In genomic region chrX:101595739-101596419, GRCh38 we compare ENCODE assay signal across 8 cellular contexts. TPM values are rescaled to one million over a fixed set of nuclear protein-coding genes. Genes with fewer than 3 reads are reported as not detected.
DNase-seq lines count a peak whose midpoint lies in the region; ATAC-seq and TF ChIP-seq lines count a peak whose summit lies in the region.

No MANE protein-coding gene starts in this region.

- no peaks in the 10 kb centered on the region for H3K9me3 ChIP-seq in CD4-positive, CD25-positive, alpha-beta regulatory T cell (ENCODE audit: control insufficient read depth in 2 of 2, low read length in 2 of 2)

- no peak overlapping the region for H3K4me3 ChIP-seq in CD4-positive, CD25-positive, alpha-beta regulatory T cell (ENCODE audit: low read depth, low read length)
- H3K4me3 ChIP-seq in NB4 (ENCODE audit: low read depth, low read length) (no peak overlapping the region), epithelial cell of esophagus (ENCODE audit: low read length) (no peak overlapping the region)

- H3K27ac Mint-ChIP-seq in CD4-positive, CD25-positive, alpha-beta regulatory T cell, result no peak overlapping the region

- H3K36me3 Mint-ChIP-seq in CD4-positive, CD25-positive, alpha-beta regulatory T cell, result no peaks in the 10 kb centered on the region

- peaks cover 7% of the 10 kb centered on the region for H3K27me3 Mint-ChIP-seq in CD4-positive, CD25-positive, alpha-beta regulatory T cell

- H3K36me3 ChIP-seq in CD4-positive, CD25-positive, alpha-beta regulatory T cell (ENCODE audit: control insufficient read depth, insufficient read depth, low read length), result no peaks in the 10 kb centered on the region

- no peaks in the 10 kb centered on the region for H3K27me3 ChIP-seq in CD4-positive, CD25-positive, alpha-beta regulatory T cell (ENCODE audit: control insufficient read depth, insufficient read depth, low read length)

- TF ChIP-seq POLR2A in GM18505 (IDR thresholded peaks at IDR 0.05; ENCODE audit: borderline replicate concordance, extremely low read depth, insufficient read depth, insufficient read length), result no peak
- TF ChIP-seq POLR2A in NB4 (IDR thresholded peaks at IDR 0.05; ENCODE audit: extremely low read depth, insufficient read length), result no peak

- no peaks in the 10 kb centered on the region for H3K4me1 Mint-ChIP-seq in CD4-positive, CD25-positive, alpha-beta regulatory T cell

- peak; percentile 18 to 60 (median 58) for DNase-seq in CD4-positive, CD25-positive, alpha-beta regulatory T cell
- peak; percentile 55 for DNase-seq in NB4 (ENCODE audit: low read depth)
- DNase-seq in SW 1271 (lab: John Stamatoyannopoulos, UW), result peak; percentile 0 to 50
- DNase-seq in epithelial cell of esophagus (ENCODE audit: low read depth), result peak; percentile 65
- peak; percentile 36 for DNase-seq in mucosa of gallbladder (ENCODE audit: low spot score)
- DNase-seq in COLO668 (lab: John Stamatoyannopoulos, UW; ENCODE audit: unreplicated experiment), result no peak

- no peak overlapping the region for H3K4me3 Mint-ChIP-seq in CD4-positive, CD25-positive, alpha-beta regulatory T cell

- H3K9me3 Mint-ChIP-seq in CD4-positive, CD25-positive, alpha-beta regulatory T cell, result no peaks in the 10 kb centered on the region

- ATAC-seq in CD4-positive, CD25-positive, alpha-beta regulatory T cell (ENCODE audit: low read depth in 2 of 2), result peak in 1 of 2 donors; percentile 66
- ATAC-seq in GM18505 (IDR thresholded peaks at IDR 0.05; ENCODE audit: unreplicated experiment), result peak; percentile 94
- ATAC-seq in HG02763 (IDR thresholded peaks at IDR 0.05; ENCODE audit: unreplicated experiment), result peak; percentile 95

- H3K27ac ChIP-seq in CD4-positive, CD25-positive, alpha-beta regulatory T cell (ENCODE audit: insufficient read depth, low read length, poor library complexity, severe bottlenecking), result no peak overlapping the region

- H3K4me1 ChIP-seq in CD4-positive, CD25-positive, alpha-beta regulatory T cell (ENCODE audit: control insufficient read depth, insufficient read depth, low read length, poor library complexity, severe bottlenecking), result no peaks in the 10 kb centered on the region

- TF ChIP-seq CTCF in NB4 (IDR thresholded peaks at IDR 0.05; ENCODE audit: low read depth, low read length) (peak; percentile 40), epithelial cell of esophagus (IDR thresholded peaks at IDR 0.05; ENCODE audit: insufficient read depth, low read depth, low read length, missing control alignments) (peak; percentile 56)

RNA-seq across cellular contexts. Expression of gene ARMCX6, which starts 21.9 kb away (rescaled TPM):
- total RNA-seq in CD4-positive, CD25-positive, alpha-beta regulatory T cell, result 33.6 TPM
- polyA plus RNA-seq in CD4-positive, CD25-positive, alpha-beta regulatory T cell, result 10 to 100 TPM; 38.6 to 42.4 (median 40.6) TPM
- total RNA-seq in mucosa of gallbladder, result 39.1 TPM

RNA-seq across cellular contexts. Expression of gene ARMCX3, which starts 27.1 kb away (rescaled TPM):
- 52.9 TPM for total RNA-seq in CD4-positive, CD25-positive, alpha-beta regulatory T cell
- 10 to 100 TPM; 16.2 to 27.1 (median 19.5) TPM for polyA plus RNA-seq in CD4-positive, CD25-positive, alpha-beta regulatory T cell
- total RNA-seq in mucosa of gallbladder, result 71.3 TPM

RNA-seq across cellular contexts. Expression of gene ARMCX1, which starts 45.5 kb away (rescaled TPM):
- 0.64 TPM for total RNA-seq in CD4-positive, CD25-positive, alpha-beta regulatory T cell
- under 1 TPM in 3 of 4 donors, not detected in 1; 0.14 to 0.61 (median 0.18) TPM for polyA plus RNA-seq in CD4-positive, CD25-positive, alpha-beta regulatory T cell
- 33.0 TPM for total RNA-seq in mucosa of gallbladder

Comparison
In these comparisons a context has a peak if more than half of its experiments do, and no peak if none do; other contexts are left out.
1. RNA of gene ARMCX1, which starts 45.5 kb away (total RNA-seq): 33.0 TPM in mucosa of gallbladder (single experiment); 0.64 TPM in CD4-positive, CD25-positive, alpha-beta regulatory T cell (single experiment); every median in the first group is over 10 times any median in the second.